Comparison of ENCODE assay signal across 7 cellular contexts in genomic region chr2:70140978-70141753, GRCh38. TPM values are rescaled to one million over a fixed set of nuclear protein-coding genes. Genes with fewer than 3 reads are reported as not detected.
DNase-seq lines count a peak whose midpoint lies in the region; ATAC-seq, FAIRE-seq and TF ChIP-seq lines count a peak whose summit lies in the region.

No MANE protein-coding gene starts in this region.

- H3K9ac ChIP-seq in H1 (replicated peaks in 1 of 4; ENCODE audit: extremely low read depth in 1 of 4, low read depth in 3 of 4, low read length in 3 of 4) (peak overlapping the region in 3 of 4 experiments; percentile 73 to 98 (median 95); a peak in 6 of 7 replicates), subcutaneous abdominal adipose tissue (ENCODE audit: low read length in 5 of 5) (peak overlapping the region; percentile 91 to 100 (median 96))

- H4K91ac ChIP-seq in H1 (replicated peaks; ENCODE audit: insufficient read length, low read length) = peak overlapping the region; percentile 63

- H3K23ac ChIP-seq in H1 (ENCODE audit: insufficient read length) = no peak overlapping the region

- no peaks in the 10 kb centered on the region for H3K9me3 ChIP-seq in H1 (ENCODE audit: insufficient read depth in 2 of 2, low read depth in 1 of 2, low read length in 1 of 2)
- no peaks in the 10 kb centered on the region for H3K9me3 ChIP-seq in mononuclear cell (ENCODE audit: low read depth, low read length)
- no peaks in the 10 kb centered on the region for H3K9me3 ChIP-seq in subcutaneous abdominal adipose tissue (ENCODE audit: control insufficient read depth in 5 of 5, low read length in 5 of 5)

- H3K4ac ChIP-seq in H1 (replicated peaks; ENCODE audit: insufficient read length, low read depth, low read length) = peak overlapping the region; percentile 92

- H4K8ac ChIP-seq in H1 (ENCODE audit: extremely low read depth, insufficient read depth, low read length) = peak overlapping the region; percentile 97; the same call in 1 of the 2 replicates

- H3K79me1 ChIP-seq in H1 (ENCODE audit: low read depth, low read length) = no peaks in the 10 kb centered on the region

- H2AFZ ChIP-seq in H1 (ENCODE audit: low read length) = no peak overlapping the region

- H2BK12ac ChIP-seq in H1 (ENCODE audit: low read depth, low read length) = peak overlapping the region; percentile 99

- H3K79me2 ChIP-seq in H1 (ENCODE audit: control insufficient read depth in 1 of 2, insufficient read depth in 2 of 2, low read length in 2 of 2) = no peaks in the 10 kb centered on the region

- TF ChIP-seq RAD21 in H1 (IDR thresholded peaks at IDR 0.05 in 1 of 2, conservative IDR thresholded peaks at IDR 0.05 in 1 of 2; ENCODE audit: low read depth in 2 of 2, low read length in 2 of 2) = peak; percentile 63 to 71

- DNase-seq in NCI-H146 (lab: John Stamatoyannopoulos, UW) = peak; percentile 69
- DNase-seq in activated CD4-positive, CD25-positive, alpha-beta regulatory T cell treated with anti-CD3 and anti-CD28 coated beads, Interleukin-2, amount 50 U/mL, for 72 hours = peak; percentile 64
- DNase-seq in H1 (ENCODE audit: low read depth in 1 of 2, low spot score in 2 of 2) = peak; percentile 78

- peak; percentile 88 for FAIRE-seq in H1 (lab: Jason Lieb, UNC)

- H3K56ac ChIP-seq in H1 (replicated peaks; ENCODE audit: insufficient read length, low read depth, low read length) = peak overlapping the region; percentile 90

- 20% methylated on average over 14 of the region's 14 CpGs; no CpG with 5 or more reads in 1 of the 2 experiments for WGBS in H1 (ENCODE audit: extremely low coverage in 1 of 2, insufficient coverage in 1 of 2, insufficient read length in 1 of 2, insufficient replicate concordance in 2 of 2, low coverage in 1 of 2, low lambda C conversion rate in 2 of 2, missing lambda C conversion rate in 1 of 2), 2 experiments

- H3K36me3 ChIP-seq in H1 (ENCODE audit: control insufficient read depth in 2 of 4, insufficient read depth in 4 of 4, low read length in 3 of 4) (no peaks in the 10 kb centered on the region), subcutaneous abdominal adipose tissue (ENCODE audit: control insufficient read depth in 5 of 5, insufficient read depth in 5 of 5, low read length in 5 of 5) (no peaks in the 10 kb centered on the region)

- no peak overlapping the region for H2BK120ac ChIP-seq in H1 (replicated peaks; ENCODE audit: low read depth, low read length)

- H2BK5ac ChIP-seq in H1 (ENCODE audit: low read depth, low read length) = peak overlapping the region; percentile 99

- peak overlapping the region; percentile 96 for H3K27ac ChIP-seq in H1 (ENCODE audit: low read depth, low read length)
- H3K27ac ChIP-seq in subcutaneous abdominal adipose tissue (ENCODE audit: low read depth, low read length) = peak overlapping the region; percentile 100

- H3K27me3 ChIP-seq in H1 (replicated peaks in 1 of 4; ENCODE audit: control insufficient read depth in 3 of 4, extremely low read depth in 1 of 4, insufficient read depth in 3 of 4, low read length in 3 of 4) (no peaks in the 10 kb centered on the region), mononuclear cell (ENCODE audit: insufficient read depth, low read length) (no peaks in the 10 kb centered on the region), subcutaneous abdominal adipose tissue (ENCODE audit: control insufficient read depth in 5 of 5, insufficient read depth in 4 of 5, low read length in 5 of 5) (no peaks in the 10 kb centered on the region)

- H3K18ac ChIP-seq in H1 (ENCODE audit: extremely low read depth, low read length) = peak overlapping the region; percentile 100

- TF ChIP-seq POLR2A in GM15510 (IDR thresholded peaks at IDR 0.05; ENCODE audit: borderline replicate concordance, extremely low read depth, insufficient read length) (peak; percentile 51), H1 (IDR thresholded peaks at IDR 0.05; ENCODE audit: control extremely low read depth in 1 of 2, low read depth in 2 of 2, low read length in 2 of 2) (peak; percentile 61 to 70)

- H3K4me1 ChIP-seq in H1 (replicated peaks in 1 of 4; ENCODE audit: control insufficient read depth in 3 of 4, insufficient read depth in 4 of 4, low read length in 3 of 4) (peaks cover 19 to 26% (median 20%) of the 10 kb centered on the region in 4 experiments), mononuclear cell (ENCODE audit: insufficient read depth, low read length) (peaks cover 59% of the 10 kb centered on the region), subcutaneous abdominal adipose tissue (ENCODE audit: control insufficient read depth in 5 of 5, insufficient read depth in 5 of 5, low read length in 5 of 5) (peaks cover 16 to 34% (median 30%) of the 10 kb centered on the region in 5 donors)

- peaks cover 8% of the 10 kb centered on the region for H3K23me2 ChIP-seq in H1 (ENCODE audit: low read depth, low read length)

- peak in 1 of 2 experiments; percentile 82; a peak in 1 of 3 replicates for TF ChIP-seq EP300 in H1 (IDR thresholded peaks at IDR 0.05; ENCODE audit: borderline replicate concordance in 1 of 2, low read depth in 2 of 2, low read length in 2 of 2)

- peak overlapping the region; percentile 100; the same call in 1 of the 2 replicates for H2AK5ac ChIP-seq in H1 (ENCODE audit: low read depth, low read length)

- POLR2A ChIA-PET in H1 (lab: Charles Lee; ENCODE audit: partially characterized antibody) = interaction anchor here (0.6 to 51.3 kb wide), 16 partner anchors 9 to 400 kb away, joined by 3 to 1553 read pairs (median 4); partner anchors contain the start of genes ANXA4, MXD1, PCBP1 and PCYOX1

- ATAC-seq in HG02571 (IDR thresholded peaks at IDR 0.05; ENCODE audit: unreplicated experiment) = peak; percentile 28

- H4K5ac ChIP-seq in H1 (ENCODE audit: insufficient read length, low read depth, low read length) = peak overlapping the region; percentile 84

- peak overlapping the region; percentile 46 to 64 (median 61); a peak in 7 of 8 replicates for H3K4me3 ChIP-seq in H1 (ENCODE audit: extremely low read depth in 1 of 4, insufficient read depth in 2 of 4, low read depth in 3 of 4, low read length in 4 of 4)
- H3K4me3 ChIP-seq in mononuclear cell (ENCODE audit: low read length) = peak overlapping the region; percentile 50
- H3K4me3 ChIP-seq in subcutaneous abdominal adipose tissue (ENCODE audit: low read depth in 1 of 5, low read length in 5 of 5) = peak overlapping the region; percentile 39 to 70 (median 68)

- TF ChIP-seq CTCF in H1 (IDR thresholded peaks at IDR 0.05; ENCODE audit: control extremely low read depth in 1 of 3, insufficient read depth in 1 of 3, low read depth in 1 of 3, low read length in 3 of 3) = peak; percentile 45 to 79 (median 68)

- no peaks in the 10 kb centered on the region for H4K20me1 ChIP-seq in H1 (replicated peaks in 1 of 2; ENCODE audit: control insufficient read depth in 1 of 2, insufficient read depth in 2 of 2, low read length in 2 of 2)

- H2BK15ac ChIP-seq in H1 (ENCODE audit: low read length) = peak overlapping the region; percentile 89

- no peak overlapping the region for H3K14ac ChIP-seq in H1 (ENCODE audit: insufficient read length)

- peak overlapping the region; percentile 84; the same call in 1 of the 2 replicates for H2BK20ac ChIP-seq in H1 (ENCODE audit: low read length)

- H3K4me2 ChIP-seq in H1 (ENCODE audit: insufficient read depth in 1 of 2, low read depth in 2 of 2, low read length in 2 of 2) = peak overlapping the region; percentile 75 to 92

- CTCF ChIA-PET in H1 (lab: Charles Lee; ENCODE audit: partially characterized antibody) = interaction anchor here (0.7 to 6.2 kb wide), 8 partner anchors 15 to 227 kb away, joined by 3 to 42 read pairs (median 4); no protein-coding TSS in a partner anchor

TF ChIP-seq in H1, 55 proteins besides CTCF, POLR2A, EP300 and RAD21 (continues in another document):
- TF ChIP-seq BRCA1 (IDR thresholded peaks at IDR 0.05; ENCODE audit: low read depth, low read length) (no peak), CTBP2 (IDR thresholded peaks at IDR 0.05; ENCODE audit: borderline replicate concordance, insufficient read depth, insufficient read length, low read length) (peak; percentile 60), BCL11A (IDR thresholded peaks at IDR 0.05; ENCODE audit: low read depth in 2 of 2, low read length in 2 of 2) (no peak), NANOG (IDR thresholded peaks at IDR 0.05; ENCODE audit: insufficient read depth, low read depth, low read length, poor library complexity, severe bottlenecking) (peak; percentile 84), ASH2L (IDR thresholded peaks at IDR 0.05; ENCODE audit: low read length) (peak; percentile 94), HDAC6 (IDR thresholded peaks at IDR 0.05; ENCODE audit: low read depth, low read length) (no peak), TAF1 (IDR thresholded peaks at IDR 0.05; ENCODE audit: low read depth, low read length) (peak; percentile 69), RBBP5 (IDR thresholded peaks at IDR 0.05; ENCODE audit: borderline replicate concordance, low read depth, low read length) (peak; percentile 94), SIN3A (conservative IDR thresholded peaks at IDR 0.05 in 1 of 2, IDR thresholded peaks at IDR 0.05 in 1 of 2; ENCODE audit: low read depth in 1 of 2, low read length in 2 of 2) (peak; percentile 24 to 35; a peak in 1 of 4 replicates), CREB1 (IDR thresholded peaks at IDR 0.05) (peak; percentile 47), TCF12 (IDR thresholded peaks at IDR 0.05; ENCODE audit: low read depth, low read length) (no peak), MAFK (IDR thresholded peaks at IDR 0.05; ENCODE audit: low read depth, low read length) (peak; percentile 3; the same call in 1 of the 2 replicates)

RNA-seq across cellular contexts. Expression of gene C2orf42, which starts 49.7 kb away (rescaled TPM):
- 9.4 and 10.7 TPM in 2 replicates for total RNA-seq in H1 (2021; fragmentation: NEBNext Ultra II Directional; extraction: Animal tissue kit (Norgen Biotek cat#: 25700))
- 3.9 and 4.7 TPM in 2 replicates for polyA plus RNA-seq in H1 (2011; rRNA removed)
- 5.9 TPM for polyA plus RNA-seq in H1 (2011; cell fraction: cytosol; rRNA removed)
- polyA plus RNA-seq in H1 (2011; cell fraction: nucleus; rRNA removed) = 11.2 TPM
- 5.9 to 7.6 TPM (median 6.9 TPM) in 4 replicates for polyA plus RNA-seq in H1 (2012, experiment 1 of 2)
- 2.3 TPM for polyA plus RNA-seq in H1 (2012, experiment 2 of 2)
- polyA plus RNA-seq in H1 (2013, experiment 1 of 2) = 4.9 TPM
- 4.5 TPM for polyA plus RNA-seq in H1 (2013, experiment 2 of 2)
- polyA minus RNA-seq in H1 (2011; rRNA and poly(A)+ RNA removed) = 21.7 and 27.5 TPM in 2 replicates
- polyA minus RNA-seq in H1 (2011; cell fraction: cytosol; rRNA and poly(A)+ RNA removed) = 11.7 TPM
- polyA minus RNA-seq in H1 (2011; cell fraction: nucleus; rRNA and poly(A)+ RNA removed) = 21.0 TPM
- total RNA-seq in mononuclear cell = 19.6 TPM

RNA-seq across cellular contexts. Expression of gene PCBP1, which starts 53.9 kb away (rescaled TPM):
- total RNA-seq in H1 (2021; fragmentation: NEBNext Ultra II Directional; extraction: Animal tissue kit (Norgen Biotek cat#: 25700)) = 493 and 511 TPM in 2 replicates
- 279 and 316 TPM in 2 replicates for polyA plus RNA-seq in H1 (2011; rRNA removed)
- polyA plus RNA-seq in H1 (2011; cell fraction: cytosol; rRNA removed) = 181 TPM
- 208 TPM for polyA plus RNA-seq in H1 (2011; cell fraction: nucleus; rRNA removed)
- 451 to 481 TPM (median 460 TPM) in 4 replicates for polyA plus RNA-seq in H1 (2012, experiment 1 of 2)
- 526 TPM for polyA plus RNA-seq in H1 (2012, experiment 2 of 2)
- 268 TPM for polyA plus RNA-seq in H1 (2013, experiment 1 of 2)
- polyA plus RNA-seq in H1 (2013, experiment 2 of 2) = 272 TPM
- 108 and 124 TPM in 2 replicates for polyA minus RNA-seq in H1 (2011; rRNA and poly(A)+ RNA removed)
- 164 TPM for polyA minus RNA-seq in H1 (2011; cell fraction: cytosol; rRNA and poly(A)+ RNA removed)
- polyA minus RNA-seq in H1 (2011; cell fraction: nucleus; rRNA and poly(A)+ RNA removed) = 102 TPM
- total RNA-seq in mononuclear cell = 91.0 TPM

Comparison
In these comparisons a context has a peak if more than half of its experiments do, and no peak if none do; other contexts are left out.
1. Peak in every context shown above with its lines: DNase-seq, ATAC-seq, H3K4me3 ChIP-seq and H3K27ac ChIP-seq.